21 cellular contexts compared by ENCODE assay signal in the genomic region with DNA sequence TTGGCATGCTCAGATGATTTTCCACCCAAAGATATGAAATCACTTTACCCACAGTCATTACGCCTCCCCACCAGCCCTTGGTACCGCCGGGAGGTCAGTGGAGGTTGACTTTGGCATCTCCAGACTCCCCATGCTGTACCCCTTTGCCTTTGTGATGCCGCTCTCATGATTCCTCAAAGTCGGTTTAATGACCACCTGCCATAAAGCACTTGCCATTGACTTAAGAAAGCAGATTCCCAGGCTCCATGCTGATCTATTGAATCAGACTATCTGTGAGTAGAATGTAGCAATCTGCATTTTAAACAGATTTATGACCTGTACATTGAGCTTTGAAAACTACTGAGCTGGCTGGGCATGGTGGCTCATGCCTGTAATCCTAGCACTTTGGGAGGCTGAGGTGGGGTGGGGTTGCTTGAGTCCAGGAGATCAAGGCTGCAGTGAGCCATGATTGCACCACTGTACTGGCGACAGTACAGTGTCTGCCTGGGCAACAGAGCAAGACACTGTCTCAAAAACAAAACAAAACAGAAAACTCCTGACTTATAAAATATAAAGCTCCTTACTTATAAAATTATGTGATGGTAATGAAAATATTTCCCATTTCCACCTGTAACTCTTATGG.
DNase-seq lines count a peak whose midpoint lies in the region; ATAC-seq, FAIRE-seq and TF ChIP-seq lines count a peak whose summit lies in the region.
"Had no signal": no experiment of that assay in that cellular context is flagged by ENCODE, and none has a peak within 500 bp of the region (broad histone marks: within the 10 kb centered on the region; RNA-seq: fewer than 3 reads in every experiment).

No MANE protein-coding gene starts in this region.

- no peak overlapping the region for H3K4me3 ChIP-seq in HepG2 (replicated peaks in 1 of 3; ENCODE audit: insufficient read depth in 1 of 3, low read depth in 2 of 3, low read length in 3 of 3)

- H3K27me3 ChIP-seq in HepG2 (ENCODE audit: control insufficient read depth in 1 of 2, insufficient read depth in 2 of 2, low read length in 2 of 2), result no peaks in the 10 kb centered on the region

- no peaks in the 10 kb centered on the region for H3K9me3 ChIP-seq in HepG2 (ENCODE audit: low read length)
- H3K9me3 ChIP-seq: Caco-2, SK-N-SH had no signal

- POLR2A ChIA-PET in HepG2 (lab: Yijun Ruan, JAX), result no interaction called here

- DNase-seq in NCI-H146 (lab: John Stamatoyannopoulos, UW) (peak; percentile 46), NCI-H146 treated with DMSO at 0.1 percent for 48 hours (lab: John Stamatoyannopoulos, UW; ENCODE audit: unreplicated experiment) (no peak), HepG2 (ENCODE audit: low spot score) (peak; percentile 3)
- no peak for DNase-seq in activated naive CD4-positive, alpha-beta T cell treated with anti-CD3 and anti-CD28 coated beads, Interleukin-2, amount 50 U/mL, for 72 hours (ENCODE audit: low spot score in 2 of 2)
- DNase-seq in activated T-helper 2 cell treated with anti-CD3 and anti-CD28 coated beads, Interferon-gamma antibody, Interleukin-2, Interleukin-4, amounts not matched to agents 10 μg/mL and 5 μg/mL and 100 μg/mL, durations not matched to agents 14 hours and 24 hours and 36 hours (ENCODE audit: low spot score), result no peak
- DNase-seq: Caco-2; CD8-positive, alpha-beta T cell; Karpas-422; NCI-H1092 treated with DMSO at 0.1 percent for 48 hours; NCI-H1436; NCI-H1930; NCI-H2107; NCI-H446; NCI-H524 treated with DMSO at 0.1 percent for 48 hours; SK-N-SH had no signal

- CTCF ChIA-PET in HepG2 (lab: Yijun Ruan, JAX; ENCODE audit: low intra/inter-chr PET ratio, low total read pairs), result no interaction called here

- no peak for TF ChIP-seq RAD21 in HepG2 (CRISPR knock-in tag; IDR thresholded peaks at IDR 0.05)

- BruUV-seq in HepG2 (replicated peaks; lab: Mats Ljungman, UMichigan), result no TSS peak

- H3K9me3 Mint-ChIP-seq in activated naive CD4-positive, alpha-beta T cell treated with anti-CD3 and anti-CD28 coated beads, Interleukin-2, amount 50 U/mL, for 72 hours, result no peaks in the 10 kb centered on the region
- no peaks in the 10 kb centered on the region for H3K9me3 Mint-ChIP-seq in activated T-helper 2 cell treated with anti-CD3 and anti-CD28 coated beads, Interferon-gamma antibody, Interleukin-2, Interleukin-4, amounts not matched to agents 10 μg/mL and 5 μg/mL and 100 μg/mL, durations not matched to agents 14 hours and 24 hours and 36 hours
- H3K9me3 Mint-ChIP-seq: CD8-positive, alpha-beta T cell had no signal

- no peak overlapping the region for H3K27ac ChIP-seq in HepG2 (ENCODE audit: extremely low read length, insufficient read depth, low read length)
- H3K27ac ChIP-seq: 22Rv1, C4-2B had no signal

- H2AFZ ChIP-seq in HepG2 (ENCODE audit: low read length), result no peak overlapping the region

- H3K79me2 ChIP-seq in HepG2 (ENCODE audit: insufficient read depth, low read length), result no peaks in the 10 kb centered on the region

- no peaks in the 10 kb centered on the region for H4K20me1 ChIP-seq in HepG2 (ENCODE audit: insufficient read depth, low read length)

- ATAC-seq in esophagus mucosa (peak; percentile 53), HepG2 (peak; percentile 82), HG03135 (IDR thresholded peaks at IDR 0.05; ENCODE audit: unreplicated experiment) (no peak)
- ATAC-seq in activated naive CD4-positive, alpha-beta T cell treated with anti-CD3 and anti-CD28 coated beads, Interleukin-2, amount 50 U/mL, for 72 hours, result no peak
- ATAC-seq: CD8-positive, alpha-beta T cell had no signal

- intact Hi-C loops in HepG2 (cut with micrococcal nuclease; ENCODE audit: unreplicated experiment), result no loop called here
- intact Hi-C loops in activated T-helper 2 cell treated with anti-CD3 and anti-CD28 coated beads, Interferon-gamma antibody, Interleukin-2, Interleukin-4, amounts not matched to agents 10 μg/mL and 5 μg/mL and 100 μg/mL, durations not matched to agents 14 hours and 24 hours and 36 hours (cut with micrococcal nuclease), result no loop called here

- in situ Hi-C loops in HepG2 (cut with HindIII; ENCODE audit: extremely low pct_ligation_motif_present, low pct_unique_long_range_greater_than_20kb), result no loop called here

- no peak overlapping the region for H3K4me3 Mint-ChIP-seq in activated T-helper 2 cell treated with anti-CD3 and anti-CD28 coated beads, Interferon-gamma antibody, Interleukin-2, Interleukin-4, amounts not matched to agents 10 μg/mL and 5 μg/mL and 100 μg/mL, durations not matched to agents 14 hours and 24 hours and 36 hours (ENCODE audit: low read depth)
- H3K4me3 Mint-ChIP-seq: B cell; CD8-positive, alpha-beta T cell had no signal

- H3K36me3 Mint-ChIP-seq in activated naive CD4-positive, alpha-beta T cell treated with anti-CD3 and anti-CD28 coated beads, Interleukin-2, amount 50 U/mL, for 72 hours, result no peaks in the 10 kb centered on the region
- no peaks in the 10 kb centered on the region for H3K36me3 Mint-ChIP-seq in activated T-helper 2 cell treated with anti-CD3 and anti-CD28 coated beads, Interferon-gamma antibody, Interleukin-2, Interleukin-4, amounts not matched to agents 10 μg/mL and 5 μg/mL and 100 μg/mL, durations not matched to agents 14 hours and 24 hours and 36 hours (ENCODE audit: low read depth)
- H3K36me3 Mint-ChIP-seq: CD8-positive, alpha-beta T cell had no signal

- H3K36me3 ChIP-seq in HepG2 (replicated peaks in 1 of 2; ENCODE audit: control insufficient read depth in 1 of 2, insufficient read depth in 2 of 2, low read length in 2 of 2), result no peaks in the 10 kb centered on the region

- H3K9ac ChIP-seq in HepG2 (ENCODE audit: insufficient read depth, low read depth, low read length), result no peak overlapping the region
- H3K9ac ChIP-seq: SK-N-SH had no signal

- TF ChIP-seq EP300 in HepG2 (IDR thresholded peaks at IDR 0.05; ENCODE audit: low read depth in 2 of 2, low read length in 2 of 2) (no peak), HepG2 (CRISPR knock-in tag; IDR thresholded peaks at IDR 0.05; ENCODE audit: borderline replicate concordance) (no peak)

- WGBS in HepG2 (ENCODE audit: low lambda C conversion rate), result 69% methylated on average over 6 of the region's 6 CpGs

- TF ChIP-seq POLR2A in HepG2 (IDR thresholded peaks at IDR 0.05; ENCODE audit: insufficient read depth in 1 of 2, low read depth in 2 of 2, low read length in 2 of 2), result no peak

- no peak overlapping the region for H3K27ac Mint-ChIP-seq in activated naive CD4-positive, alpha-beta T cell treated with anti-CD3 and anti-CD28 coated beads, Interleukin-2, amount 50 U/mL, for 72 hours
- H3K27ac Mint-ChIP-seq in activated T-helper 2 cell treated with anti-CD3 and anti-CD28 coated beads, Interferon-gamma antibody, Interleukin-2, Interleukin-4, amounts not matched to agents 10 μg/mL and 5 μg/mL and 100 μg/mL, durations not matched to agents 14 hours and 24 hours and 36 hours, result no peak overlapping the region
- H3K27ac Mint-ChIP-seq: B cell; CD8-positive, alpha-beta T cell had no signal

- no peak overlapping the region for H3K4me2 ChIP-seq in HepG2 (ENCODE audit: low read depth, low read length)
- H3K4me2 ChIP-seq: SK-N-SH had no signal

- H3K4me1 ChIP-seq in HepG2 (ENCODE audit: insufficient read depth, low read length), result no peaks in the 10 kb centered on the region

- TF ChIP-seq CTCF in HepG2 (CRISPR knock-in tag; IDR thresholded peaks at IDR 0.05), result no peak

- H3K27me3 Mint-ChIP-seq in activated T-helper 2 cell treated with anti-CD3 and anti-CD28 coated beads, Interferon-gamma antibody, Interleukin-2, Interleukin-4, amounts not matched to agents 10 μg/mL and 5 μg/mL and 100 μg/mL, durations not matched to agents 14 hours and 24 hours and 36 hours (ENCODE audit: low read depth), result peaks cover 19% of the 10 kb centered on the region
- H3K27me3 Mint-ChIP-seq: B cell had no signal

- H3K4me1 Mint-ChIP-seq in activated T-helper 2 cell treated with anti-CD3 and anti-CD28 coated beads, Interferon-gamma antibody, Interleukin-2, Interleukin-4, amounts not matched to agents 10 μg/mL and 5 μg/mL and 100 μg/mL, durations not matched to agents 14 hours and 24 hours and 36 hours (ENCODE audit: low read depth), result no peaks in the 10 kb centered on the region
- H3K4me1 Mint-ChIP-seq: B cell had no signal

- FAIRE-seq in HepG2 (lab: Jason Lieb, UNC), result no peak
- FAIRE-seq: G401.6 had no signal

TF ChIP-seq in HepG2, 621 proteins besides CTCF, POLR2A, EP300 and RAD21:
- peak; percentile 76 for TF ChIP-seq ZNF121 (CRISPR knock-in tag; IDR thresholded peaks at IDR 0.05)
- TF ChIP-seq HNF4A (CRISPR knock-in tag; IDR thresholded peaks at IDR 0.05), result peak; percentile 71
- TF ChIP-seq ZFP37 (CRISPR knock-in tag; IDR thresholded peaks at IDR 0.05; ENCODE audit: borderline replicate concordance), result no peak
- TF ChIP-seq, protein P1, sequence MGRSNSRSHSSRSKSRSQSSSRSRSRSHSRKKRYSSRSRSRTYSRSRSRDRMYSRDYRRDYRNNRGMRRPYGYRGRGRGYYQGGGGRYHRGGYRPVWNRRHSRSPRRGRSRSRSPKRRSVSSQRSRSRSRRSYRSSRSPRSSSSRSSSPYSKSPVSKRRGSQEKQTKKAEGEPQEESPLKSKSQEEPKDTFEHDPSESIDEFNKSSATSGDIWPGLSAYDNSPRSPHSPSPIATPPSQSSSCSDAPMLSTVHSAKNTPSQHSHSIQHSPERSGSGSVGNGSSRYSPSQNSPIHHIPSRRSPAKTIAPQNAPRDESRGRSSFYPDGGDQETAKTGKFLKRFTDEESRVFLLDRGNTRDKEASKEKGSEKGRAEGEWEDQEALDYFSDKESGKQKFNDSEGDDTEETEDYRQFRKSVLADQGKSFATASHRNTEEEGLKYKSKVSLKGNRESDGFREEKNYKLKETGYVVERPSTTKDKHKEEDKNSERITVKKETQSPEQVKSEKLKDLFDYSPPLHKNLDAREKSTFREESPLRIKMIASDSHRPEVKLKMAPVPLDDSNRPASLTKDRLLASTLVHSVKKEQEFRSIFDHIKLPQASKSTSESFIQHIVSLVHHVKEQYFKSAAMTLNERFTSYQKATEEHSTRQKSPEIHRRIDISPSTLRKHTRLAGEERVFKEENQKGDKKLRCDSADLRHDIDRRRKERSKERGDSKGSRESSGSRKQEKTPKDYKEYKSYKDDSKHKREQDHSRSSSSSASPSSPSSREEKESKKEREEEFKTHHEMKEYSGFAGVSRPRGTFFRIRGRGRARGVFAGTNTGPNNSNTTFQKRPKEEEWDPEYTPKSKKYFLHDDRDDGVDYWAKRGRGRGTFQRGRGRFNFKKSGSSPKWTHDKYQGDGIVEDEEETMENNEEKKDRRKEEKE (IDR thresholded peaks at IDR 0.05), result no peak

Comparison
In these comparisons a context has a peak if more than half of its experiments do, and no peak if none do; other contexts are left out.
1. DNase-seq: peak in NCI-H146 (single experiment) and HepG2 (single experiment); none in NCI-H146 treated with DMSO at 0.1 percent for 48 hours (single experiment), activated naive CD4-positive, alpha-beta T cell treated with anti-CD3 and anti-CD28 coated beads, Interleukin-2, amount 50 U/mL, for 72 hours (0 of 2) and activated T-helper 2 cell treated with anti-CD3 and anti-CD28 coated beads, Interferon-gamma antibody, Interleukin-2, Interleukin-4, amounts not matched to agents 10 μg/mL and 5 μg/mL and 100 μg/mL, durations not matched to agents 14 hours and 24 hours and 36 hours (single experiment).
2. ATAC-seq: peak in esophagus mucosa (single experiment) and HepG2 (single experiment); none in HG03135 (single experiment) and activated naive CD4-positive, alpha-beta T cell treated with anti-CD3 and anti-CD28 coated beads, Interleukin-2, amount 50 U/mL, for 72 hours (0 of 2).